ENCODE assay signal across 1 cellular context in the genomic region with DNA sequence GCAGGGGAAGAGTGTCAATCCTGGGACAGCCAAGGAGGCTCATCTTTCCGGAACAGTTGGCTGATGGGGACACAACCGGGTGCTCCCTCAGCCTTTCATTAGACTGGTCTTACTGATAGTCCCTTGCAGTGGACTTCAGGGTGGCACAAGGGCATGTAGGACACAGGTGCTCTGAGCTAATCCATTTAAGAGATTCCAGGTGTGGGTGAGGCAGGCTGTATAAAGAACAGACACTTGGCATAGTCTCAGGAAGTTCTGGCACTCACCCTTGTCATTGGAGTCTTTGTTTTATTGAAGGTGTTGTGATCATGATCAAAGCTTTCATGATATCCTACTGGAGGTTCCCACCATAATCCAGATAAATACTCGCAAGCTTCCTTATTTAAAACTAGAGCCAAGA.
A peak's percentile ranks its signal among the peaks of the same experiment; 100 is the strongest.
TF ChIP-seq lines count a peak whose summit lies in the region.

No MANE protein-coding gene starts in this region.

TF ChIP-seq in HCT116, 20 proteins besides CTCF, POLR2A, EP300 and RAD21:
- 0 out of 2 replicates have a peak, but pooled peaks have one; percentile 29 for TF ChIP-seq SP1 (IDR thresholded peaks at IDR 0.05; ENCODE audit: low read depth)
- TF ChIP-seq SRF (IDR thresholded peaks at IDR 0.05; ENCODE audit: low read depth), result no peak
- TF ChIP-seq CEBPB (IDR thresholded peaks at IDR 0.05; ENCODE audit: low read depth), result no peak
- TF ChIP-seq JUND (IDR thresholded peaks at IDR 0.05), result no peak
- TF ChIP-seq CBX3 (IDR thresholded peaks at IDR 0.05; ENCODE audit: low read depth), result 0 out of 2 replicates have a peak, but pooled peaks have one; percentile 16
- no peak for TF ChIP-seq ZNF274 (IDR thresholded peaks at IDR 0.05; ENCODE audit: low read depth, low read length)
- TF ChIP-seq EZH2 (IDR thresholded peaks at IDR 0.05), result no peak
